1 cellular context compared by ENCODE assay signal in the genomic region with DNA sequence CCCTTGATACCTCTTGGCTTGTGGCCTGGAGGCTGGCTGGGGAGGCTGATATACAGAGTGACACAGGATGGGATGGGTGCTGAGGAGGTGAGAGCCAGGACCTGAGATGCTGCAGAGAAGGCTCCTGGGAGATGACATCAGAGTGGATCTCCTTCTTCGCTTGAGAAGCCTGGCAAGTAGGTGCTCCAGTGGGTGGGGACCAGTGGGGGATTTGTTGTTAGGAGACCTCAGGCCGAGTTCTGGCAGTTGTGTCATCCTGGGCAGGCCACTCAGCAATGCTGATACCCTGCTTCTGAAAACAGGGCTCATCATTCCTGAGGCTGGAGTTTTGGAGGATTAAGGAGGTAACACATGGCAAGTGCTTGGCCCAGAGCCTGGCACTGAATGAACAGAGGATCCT.
TF ChIP-seq lines count a peak whose summit lies in the region.

No MANE protein-coding gene starts in this region.

TF ChIP-seq in GM12891, 5 proteins besides CTCF, POLR2A, EP300 and RAD21:
- no peak for TF ChIP-seq POU2F2 (IDR thresholded peaks at IDR 0.05; ENCODE audit: low read depth, low read length)
- no peak for TF ChIP-seq TAF1 (IDR thresholded peaks at IDR 0.05; ENCODE audit: low read depth, low read length)
- TF ChIP-seq SPI1 (IDR thresholded peaks at IDR 0.05; ENCODE audit: low read depth, low read length): no peak
- no peak for TF ChIP-seq PAX5 (IDR thresholded peaks at IDR 0.05; ENCODE audit: insufficient read depth, low read length, severe bottlenecking)
